ENCODE assay signal across 17 cellular contexts in the genomic region with DNA sequence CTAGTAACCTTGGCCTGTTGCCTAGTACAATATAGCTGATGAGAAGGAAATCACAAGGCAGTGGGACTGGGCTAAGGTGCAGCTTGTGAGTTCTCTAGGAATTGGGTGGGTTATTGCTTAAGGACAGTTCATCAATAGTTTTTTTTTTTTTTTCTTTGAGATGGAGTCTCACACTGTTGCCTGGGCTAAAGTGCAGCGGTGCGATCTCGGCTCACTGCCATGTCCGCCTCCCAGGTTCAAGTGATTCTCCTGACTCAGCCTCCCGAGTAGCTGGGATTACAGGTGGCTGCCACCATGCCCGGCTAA. TPM values are rescaled to one million over a fixed set of nuclear protein-coding genes. Genes with fewer than 3 reads are reported as not detected.
A peak's percentile ranks its signal among the peaks of the same experiment; 100 is the strongest.
DNase-seq lines count a peak whose midpoint lies in the region; ATAC-seq, FAIRE-seq and TF ChIP-seq lines count a peak whose summit lies in the region.
"Had no signal": no experiment of that assay in that cellular context is flagged by ENCODE, and none has a peak within 500 bp of the region (broad histone marks: within the 10 kb centered on the region; RNA-seq: fewer than 3 reads in every experiment).

No MANE protein-coding gene starts in this region.

- H4K20me1 ChIP-seq in SK-N-SH (ENCODE audit: insufficient read depth): no peaks in the 10 kb centered on the region
- H4K20me1 ChIP-seq: BLaER1 had no signal

- H3K4me3 ChIP-seq in Peyer's patch (no peak overlapping the region), colonic mucosa (no peak overlapping the region), pancreas (no peak overlapping the region), SK-N-SH (ENCODE audit: low read depth in 2 of 2, low read length in 1 of 2) (no peak overlapping the region), brain microvascular endothelial cell (ENCODE audit: low read depth, low read length) (no peak overlapping the region)
- H3K4me3 ChIP-seq: BLaER1 had no signal

- no peak overlapping the region for H3K4me2 ChIP-seq in SK-N-SH
- H3K4me2 ChIP-seq: BLaER1 had no signal

- H2AFZ ChIP-seq in SK-N-SH (ENCODE audit: low read depth): no peak overlapping the region

- H3K9me2 ChIP-seq in SK-N-SH: no peaks in the 10 kb centered on the region

- TF ChIP-seq POLR2A in Peyer's patch (IDR thresholded peaks at IDR 0.05): no peak

- WGBS in pancreas, 2 donors: 56 to 69% methylated on average over 6 of the region's 6 CpGs
- 74% methylated on average over 6 of the region's 6 CpGs for WGBS in SK-N-SH (ENCODE audit: low lambda C conversion rate)

- DNase-seq in Peyer's patch: peak in 2 of 3 donors; percentile 57 to 72
- DNase-seq in colonic mucosa: no peak
- DNase-seq in pancreas: peak in 1 of 6 donors; percentile 15
- no peak for DNase-seq in SK-N-SH
- no peak for DNase-seq in SKM-1 treated with dmso at 0.1 percent for 144 hours (lab: John Stamatoyannopoulos, UW; ENCODE audit: unreplicated experiment)
- no peak for DNase-seq in brain microvascular endothelial cell
- DNase-seq: 8988T; AML-193; CD4-positive, CD25-positive, alpha-beta regulatory T cell; GF-D8; HCEC 1CT had no signal

- H3K27ac ChIP-seq in C4-2B: peak overlapping the region; percentile 51
- peak overlapping the region in 2 of 4 donors; percentile 23 to 48 for H3K27ac ChIP-seq in Peyer's patch
- peak overlapping the region; percentile 68 for H3K27ac ChIP-seq in colonic mucosa
- no peak overlapping the region for H3K27ac ChIP-seq in pancreas
- no peak overlapping the region for H3K27ac ChIP-seq in SK-N-SH (ENCODE audit: low read depth in 2 of 2, low read length in 1 of 2)
- no peak overlapping the region for H3K27ac ChIP-seq in brain microvascular endothelial cell
- H3K27ac ChIP-seq: BLaER1 had no signal

- no peak for TF ChIP-seq RAD21 in SK-N-SH (IDR thresholded peaks at IDR 0.05; ENCODE audit: low read length)

- POLR2A ChIA-PET in SK-N-SH (lab: Yijun Ruan, JAX): no interaction called here

- H3K9me3 ChIP-seq in Peyer's patch (no peaks in the 10 kb centered on the region), colonic mucosa (no peaks in the 10 kb centered on the region), pancreas (no peaks in the 10 kb centered on the region), SK-N-SH (no peaks in the 10 kb centered on the region)
- H3K9me3 ChIP-seq: BLaER1 had no signal

- H3K27me3 ChIP-seq in Peyer's patch: no peaks in the 10 kb centered on the region
- H3K27me3 ChIP-seq in colonic mucosa: no peaks in the 10 kb centered on the region
- H3K27me3 ChIP-seq in pancreas: no peaks in the 10 kb centered on the region
- H3K27me3 ChIP-seq in SK-N-SH (ENCODE audit: insufficient read depth): no peaks in the 10 kb centered on the region
- H3K27me3 ChIP-seq in brain microvascular endothelial cell (replicated peaks): peaks cover 2% of the 10 kb centered on the region
- H3K27me3 ChIP-seq: BLaER1 had no signal

- no peak for TF ChIP-seq CTCF in C4-2B (conservative IDR thresholded peaks at IDR 0.05)
- TF ChIP-seq CTCF in Peyer's patch (IDR thresholded peaks at IDR 0.05): no peak
- TF ChIP-seq CTCF in colonic mucosa (IDR thresholded peaks at IDR 0.05): no peak
- TF ChIP-seq CTCF in pancreas (IDR thresholded peaks at IDR 0.05): no peak
- no peak for TF ChIP-seq CTCF in SK-N-SH (IDR thresholded peaks at IDR 0.05)
- TF ChIP-seq CTCF in brain microvascular endothelial cell (IDR thresholded peaks at IDR 0.05; ENCODE audit: low read depth, low read length, missing control alignments): no peak

- intact Hi-C loops in colonic mucosa (cut with DNase I): no loop called here
- intact Hi-C loops in pancreas (cut with DNase I): no loop called here

- no peaks in the 10 kb centered on the region for H3K36me3 ChIP-seq in Peyer's patch
- H3K36me3 ChIP-seq in colonic mucosa: no peaks in the 10 kb centered on the region
- H3K36me3 ChIP-seq in pancreas: no peaks in the 10 kb centered on the region
- H3K36me3 ChIP-seq in SK-N-SH (replicated peaks in 1 of 2; ENCODE audit: control insufficient read depth in 1 of 2, insufficient read depth in 2 of 2, low read length in 1 of 2): no peaks in the 10 kb centered on the region
- no peaks in the 10 kb centered on the region for H3K36me3 ChIP-seq in brain microvascular endothelial cell (replicated peaks)
- H3K36me3 ChIP-seq: BLaER1 had no signal

- peaks cover 12% of the 10 kb centered on the region for H3F3A ChIP-seq in SK-N-SH (replicated peaks; ENCODE audit: insufficient read depth)

- H3K9ac ChIP-seq in colonic mucosa (ENCODE audit: low read depth in 2 of 2, low read length in 2 of 2) (no peak overlapping the region), SK-N-SH (no peak overlapping the region)
- H3K9ac ChIP-seq: BLaER1 had no signal

- H3K4me1 ChIP-seq in Peyer's patch (peaks cover 0 to 14% (median 1%) of the 10 kb centered on the region in 4 donors), colonic mucosa (peaks cover 4% of the 10 kb centered on the region), pancreas (peaks cover 4 to 7% (median 6%) of the 10 kb centered on the region in 3 donors), SK-N-SH (ENCODE audit: control insufficient read depth in 1 of 2, insufficient read depth in 2 of 2, low read depth in 1 of 2, low read length in 1 of 2) (peaks cover 0 to 11% of the 10 kb centered on the region in 2 experiments; a peak in 2 of 4 replicates)
- H3K4me1 ChIP-seq: BLaER1 had no signal

- ATAC-seq in pancreas: peak in 3 of 4 donors; percentile 36 to 72 (median 63)
- ATAC-seq in HG02763 (IDR thresholded peaks at IDR 0.05; ENCODE audit: unreplicated experiment): no peak
- ATAC-seq: HepG2 had no signal

- no peak for TF ChIP-seq EP300 in SK-N-SH (IDR thresholded peaks at IDR 0.05; ENCODE audit: borderline replicate concordance in 1 of 2, low read depth in 1 of 2, low read length in 1 of 2)

- no peak for FAIRE-seq in pancreas (lab: Jason Lieb, UNC)
- FAIRE-seq: HepG2 had no signal

- CTCF ChIA-PET in SK-N-SH (lab: Yijun Ruan, JAX): interaction anchor here (1.0 to 6.3 kb wide), 5 partner anchors 8 to 25 kb away, joined by 3 to 38 read pairs (median 16); a partner anchor contains a TSS

- H3K79me2 ChIP-seq in SK-N-SH (ENCODE audit: insufficient read depth): no peaks in the 10 kb centered on the region

- in situ Hi-C loops in brain microvascular endothelial cell (cut with HindIII; ENCODE audit: low pct_ligation_motif_present, low sequenced_read_pairs): no loop called here

TF ChIP-seq in SK-N-SH, 30 proteins besides CTCF, POLR2A, EP300 and RAD21 (continues in another document):
- TF ChIP-seq, protein P1, sequence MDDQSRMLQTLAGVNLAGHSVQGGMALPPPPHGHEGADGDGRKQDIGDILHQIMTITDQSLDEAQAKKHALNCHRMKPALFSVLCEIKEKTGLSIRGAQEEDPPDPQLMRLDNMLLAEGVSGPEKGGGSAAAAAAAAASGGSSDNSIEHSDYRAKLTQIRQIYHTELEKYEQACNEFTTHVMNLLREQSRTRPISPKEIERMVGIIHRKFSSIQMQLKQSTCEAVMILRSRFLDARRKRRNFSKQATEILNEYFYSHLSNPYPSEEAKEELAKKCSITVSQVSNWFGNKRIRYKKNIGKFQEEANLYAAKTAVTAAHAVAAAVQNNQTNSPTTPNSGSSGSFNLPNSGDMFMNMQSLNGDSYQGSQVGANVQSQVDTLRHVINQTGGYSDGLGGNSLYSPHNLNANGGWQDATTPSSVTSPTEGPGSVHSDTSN (IDR thresholded peaks at IDR 0.05): no peak
- TF ChIP-seq NRF1 (IDR thresholded peaks at IDR 0.05; ENCODE audit: low read depth, low read length): no peak
- TF ChIP-seq SMC3 (IDR thresholded peaks at IDR 0.05; ENCODE audit: low read depth, low read length): no peak
- TF ChIP-seq RCOR1 (IDR thresholded peaks at IDR 0.05; ENCODE audit: low read length): no peak
- no peak for TF ChIP-seq FOSL2 (IDR thresholded peaks at IDR 0.05; ENCODE audit: borderline replicate concordance, low read depth)
- TF ChIP-seq SIN3A (IDR thresholded peaks at IDR 0.05; ENCODE audit: borderline replicate concordance, low read depth, low read length): no peak
- TF ChIP-seq TEAD4 (IDR thresholded peaks at IDR 0.05; ENCODE audit: borderline replicate concordance, insufficient read depth): no peak

RNA-seq across cellular contexts. Expression of a gene that starts 11.5 kb away (rescaled TPM):
- total RNA-seq in Peyer's patch (10 to 100 TPM in 1 of 4 donors, 1 to 10 TPM in 2, under 1 TPM in 1; 0.83 to 10.1 (median 3.7) TPM), colonic mucosa (1 to 10 TPM; 3.2 to 6.5 TPM), pancreas (1 to 10 TPM in 2 of 6 donors, under 1 TPM in 4; 0.37 to 1.7 (median 0.86) TPM)
- polyA plus RNA-seq in pancreas (under 1 TPM; 0.09 to 0.80 TPM), SK-N-SH (2012; rRNA removed) (0.10 and 0.11 TPM in 2 replicates)
- 0.03 and 0.09 TPM in 2 replicates for polyA plus RNA-seq in SK-N-SH (2012; cell fraction: cytosol; rRNA removed)
- 0.21 and 0.22 TPM in 2 replicates for polyA plus RNA-seq in SK-N-SH (2012; cell fraction: nucleus; rRNA removed)
- total RNA-seq: CD4-positive, CD25-positive, alpha-beta regulatory T cell; H4; HT1080 had no signal

RNA-seq across cellular contexts. Expression of a gene that starts 16.4 kb away (rescaled TPM):
- total RNA-seq in Peyer's patch (100 to 1,000 TPM; 102 to 278 (median 204) TPM), colonic mucosa (100 to 1,000 TPM; 224 to 360 TPM), pancreas (10 to 100 TPM; 14.6 to 34.9 (median 27.3) TPM)
- polyA plus RNA-seq in pancreas (10 to 100 TPM; 32.4 to 56.6 TPM), SK-N-SH (2012; rRNA removed) (72.1 and 112 TPM in 2 replicates)
- 147 and 222 TPM in 2 replicates for polyA plus RNA-seq in SK-N-SH (2012; cell fraction: cytosol; rRNA removed)
- polyA plus RNA-seq in SK-N-SH (2012; cell fraction: nucleus; rRNA removed): 13.6 and 31.7 TPM in 2 replicates

RNA-seq across cellular contexts. Expression of a gene that starts 47.6 kb away (rescaled TPM):
- total RNA-seq in Peyer's patch (1 to 10 TPM in 3 of 4 donors, not detected in 1; 1.4 to 6.8 (median 4.2) TPM), colonic mucosa (1 to 10 TPM in 1 of 2 donors, under 1 TPM in 1; 0.93 to 5.3 TPM), pancreas (1 to 10 TPM in 1 of 6 donors, under 1 TPM in 5; 0.18 to 1.0 (median 0.69) TPM)
- polyA plus RNA-seq in pancreas (1 to 10 TPM in 1 of 2 donors, under 1 TPM in 1; 0.65 to 1.3 TPM), SK-N-SH (2012; rRNA removed) (0.66 and 1.3 TPM in 2 replicates)
- polyA plus RNA-seq in SK-N-SH (2012; cell fraction: cytosol; rRNA removed): 0.37 and 0.82 TPM in 2 replicates
- 2.9 and 3.2 TPM in 2 replicates for polyA plus RNA-seq in SK-N-SH (2012; cell fraction: nucleus; rRNA removed)
- total RNA-seq: H4, HT1080 had no signal

RNA-seq across cellular contexts. Expression of a gene that starts 55.0 kb away (rescaled TPM):
- total RNA-seq in Peyer's patch: not detected
- under 1 TPM in 1 of 2 donors, not detected in 1; 0.20 TPM for total RNA-seq in colonic mucosa
- under 1 TPM in 1 of 6 donors, not detected in 5; 0.22 TPM for total RNA-seq in pancreas
- not detected for polyA plus RNA-seq in pancreas
- not detected in 2 replicates for polyA plus RNA-seq in SK-N-SH (2012; rRNA removed)
- polyA plus RNA-seq in SK-N-SH (2012; cell fraction: cytosol; rRNA removed): not detected in 2 replicates
- not detected in 2 replicates for polyA plus RNA-seq in SK-N-SH (2012; cell fraction: nucleus; rRNA removed)
- total RNA-seq: CD4-positive, CD25-positive, alpha-beta regulatory T cell; H4; HT1080 had no signal
- polyA plus RNA-seq: CD4-positive, CD25-positive, alpha-beta regulatory T cell had no signal

Comparison
In these comparisons a context has a peak if more than half of its experiments do, and no peak if none do; other contexts are left out.
1. H3K27ac ChIP-seq: peak in C4-2B (single experiment) and colonic mucosa (single experiment); none in pancreas (0 of 4), SK-N-SH (0 of 2) and brain microvascular endothelial cell (single experiment).
2. DNase-seq: peak in Peyer's patch (2 of 3); none in colonic mucosa (single experiment), SK-N-SH (single experiment), SKM-1 treated with dmso at 0.1 percent for 144 hours (single experiment) and brain microvascular endothelial cell (single experiment).